8 cellular contexts compared by ENCODE assay signal in genomic region chr17:29760279-29760721, GRCh38.
DNase-seq lines count a peak whose midpoint lies in the region; ATAC-seq and TF ChIP-seq lines count a peak whose summit lies in the region.

No MANE protein-coding gene starts in this region.

- H3K9me2 ChIP-seq in GM23338 (ENCODE audit: insufficient read depth), result no peaks in the 10 kb centered on the region

- H3K27ac Mint-ChIP-seq in Caco-2 (ENCODE audit: unreplicated experiment), result peak overlapping the region; percentile 78
- no peak overlapping the region for H3K27ac Mint-ChIP-seq in GM23338

- H3K27me3 ChIP-seq in Caco-2 (replicated peaks; ENCODE audit: control insufficient read depth, insufficient read depth, low read length) (no peaks in the 10 kb centered on the region), GM23338 (ENCODE audit: insufficient read depth) (peaks cover 16% of the 10 kb centered on the region), Peyer's patch (no peaks in the 10 kb centered on the region)

- no peak overlapping the region for H3K27ac ChIP-seq in GM23338 (ENCODE audit: low read depth)
- peak overlapping the region; percentile 73 to 96 (median 81) for H3K27ac ChIP-seq in Peyer's patch

- H3K9me3 Mint-ChIP-seq in Caco-2 (ENCODE audit: unreplicated experiment), result no peaks in the 10 kb centered on the region
- no peaks in the 10 kb centered on the region for H3K9me3 Mint-ChIP-seq in GM23338

- POLR2A ChIA-PET in Caco-2 (lab: Charles Lee), result interaction anchor here (0.7 to 1.5 kb wide), 2 partner anchors 27 to 376 kb away, joined by 3 to 5 read pairs; no protein-coding TSS in a partner anchor

- H3K9me3 ChIP-seq in Caco-2, result no peaks in the 10 kb centered on the region
- no peaks in the 10 kb centered on the region for H3K9me3 ChIP-seq in Peyer's patch

- H3K4me3 Mint-ChIP-seq in Caco-2 (ENCODE audit: unreplicated experiment) (peak overlapping the region; percentile 91), GM23338 (peak overlapping the region; percentile 90)

- no peaks in the 10 kb centered on the region for H3K79me2 ChIP-seq in GM23338 (replicated peaks; ENCODE audit: insufficient read depth)

- no TSS peak for BruUV-seq in Caco-2 (replicated peaks; lab: Mats Ljungman, UMichigan)

- H3F3A ChIP-seq in GM23338 (replicated peaks; ENCODE audit: low read depth), result no peaks in the 10 kb centered on the region; the same call in 1 of the 2 replicates

- ATAC-seq in GM23338 (peak; percentile 12), HG02840 (IDR thresholded peaks at IDR 0.05; ENCODE audit: low FRiP score, unreplicated experiment) (no peak), HG03095 (IDR thresholded peaks at IDR 0.05; ENCODE audit: unreplicated experiment) (no peak)

- H3K4me1 ChIP-seq in Caco-2 (peaks cover 10% of the 10 kb centered on the region; the same call in 1 of the 2 replicates), GM23338 (ENCODE audit: insufficient read depth) (peaks cover 7% of the 10 kb centered on the region), Peyer's patch (peaks cover 0 to 12% (median 3%) of the 10 kb centered on the region in 4 donors)

- no peaks in the 10 kb centered on the region for H3K36me3 ChIP-seq in Caco-2 (ENCODE audit: control insufficient read depth, insufficient read depth, low read length)
- no peaks in the 10 kb centered on the region for H3K36me3 ChIP-seq in GM23338 (ENCODE audit: insufficient read depth)
- no peaks in the 10 kb centered on the region for H3K36me3 ChIP-seq in Peyer's patch

- CTCF ChIA-PET in Caco-2 (lab: Charles Lee), result interaction anchor here (2.0 to 2.4 kb wide), 2 partner anchors 19 to 121 kb away, joined by 6 to 11 read pairs; no protein-coding TSS in a partner anchor

- H3K27me3 Mint-ChIP-seq in Caco-2 (ENCODE audit: insufficient read depth, unreplicated experiment), result no peaks in the 10 kb centered on the region
- peaks cover 10% of the 10 kb centered on the region for H3K27me3 Mint-ChIP-seq in GM23338 (ENCODE audit: insufficient read depth, low read depth, poor library complexity)

- TF ChIP-seq CTCF in Caco-2 (IDR thresholded peaks at IDR 0.05; ENCODE audit: insufficient read depth in 1 of 2, low read depth in 1 of 2, low read length in 1 of 2, severe bottlenecking in 1 of 2, unreplicated experiment in 1 of 2), result no peak
- TF ChIP-seq CTCF in GM23338 (conservative IDR thresholded peaks at IDR 0.05; ENCODE audit: low read depth in 2 of 2), result no peak
- no peak for TF ChIP-seq CTCF in Peyer's patch (IDR thresholded peaks at IDR 0.05)

- H3K4me2 ChIP-seq in GM23338, result peak overlapping the region; percentile 86

- intact Hi-C loops in Caco-2 (cut with micrococcal nuclease; ENCODE audit: unreplicated experiment), result no loop called here

- DNase-seq in Caco-2 (peak in 1 of 2 experiments; percentile 22), GM23338 (ENCODE audit: low spot score) (peak; percentile 23), Peyer's patch (peak in 2 of 3 donors; percentile 74 to 82)
- DNase-seq in activated naive CD4-positive, alpha-beta T cell treated with anti-CD3 and anti-CD28 coated beads, Interleukin-2, amount 50 U/mL, for 16 hours, result peak; percentile 58
- peak; percentile 19 to 31 for DNase-seq in stimulated activated CD4-positive, alpha-beta T cell treated with anti-CD3 and anti-CD28 coated beads, Interleukin-15, amount 100 ng/mL, for 48 hours (ENCODE audit: low read depth in 2 of 2)

- peak overlapping the region; percentile 88; the same call in 1 of the 2 replicates for H2AFZ ChIP-seq in GM23338

- H3K4me3 ChIP-seq in Caco-2 (ENCODE audit: low read depth, low read length) (peak overlapping the region; percentile 60), GM23338 (peak overlapping the region; percentile 90), Peyer's patch (peak overlapping the region; percentile 66 to 86 (median 76)), iPS-11a (ENCODE audit: low read depth, low read length) (peak overlapping the region; percentile 78)

- H3K36me3 Mint-ChIP-seq in Caco-2 (ENCODE audit: insufficient read depth, unreplicated experiment) (peaks cover 7% of the 10 kb centered on the region), GM23338 (ENCODE audit: low read depth) (no peaks in the 10 kb centered on the region)

- H3K4me1 Mint-ChIP-seq in Caco-2 (ENCODE audit: low read depth, unreplicated experiment), result peaks cover 9% of the 10 kb centered on the region
- H3K4me1 Mint-ChIP-seq in GM23338, result peaks cover 12% of the 10 kb centered on the region; the same call in 2 of the 3 replicates

- H4K20me1 ChIP-seq in GM23338 (replicated peaks; ENCODE audit: insufficient read depth), result no peaks in the 10 kb centered on the region

- TF ChIP-seq POLR2A in Peyer's patch (IDR thresholded peaks at IDR 0.05), result peak; percentile 22 to 24

TF ChIP-seq in GM23338, 12 proteins besides CTCF, POLR2A, EP300 and RAD21 (continues in another document):
- TF ChIP-seq ZNF114 (CRISPR knock-in tag; IDR thresholded peaks at IDR 0.05), result no peak
- TF ChIP-seq POLR2AphosphoS5 (IDR thresholded peaks at IDR 0.05; ENCODE audit: low read depth), result no peak
- no peak for TF ChIP-seq ZNF462 (CRISPR knock-in tag; IDR thresholded peaks at IDR 0.05)
- no peak for TF ChIP-seq ETS1 (IDR thresholded peaks at IDR 0.05)
- no peak for TF ChIP-seq CREB1 (CRISPR knock-in tag; IDR thresholded peaks at IDR 0.05; ENCODE audit: low read depth)
- TF ChIP-seq STAT1 (IDR thresholded peaks at IDR 0.05; ENCODE audit: unreplicated experiment), result no peak
- TF ChIP-seq JUNB (IDR thresholded peaks at IDR 0.05; ENCODE audit: unreplicated experiment), result no peak
- no peak for TF ChIP-seq ZNF331 (CRISPR knock-in tag; IDR thresholded peaks at IDR 0.05; ENCODE audit: low read depth)
